Comparison of ENCODE assay signal across 1 cellular context in the genomic region with DNA sequence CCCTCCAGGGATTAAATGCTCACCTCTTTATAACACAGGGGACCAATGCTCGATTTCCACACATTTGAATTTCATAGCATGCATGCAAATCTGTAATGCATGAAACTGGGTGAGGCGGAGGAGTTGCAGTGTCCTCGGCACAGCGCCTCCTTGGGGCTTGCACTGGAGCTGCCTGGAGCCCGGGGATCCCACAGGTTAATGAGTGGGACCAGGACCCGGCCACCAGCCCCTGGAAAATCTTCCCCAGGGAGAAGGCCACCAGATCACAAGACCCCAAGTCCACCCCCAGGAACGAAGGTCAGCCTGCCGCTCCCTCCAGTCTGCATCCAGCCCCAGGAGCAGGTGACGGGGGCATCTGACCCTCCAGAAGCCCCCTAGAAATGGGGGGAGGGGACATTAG.
TF ChIP-seq lines count a peak whose summit lies in the region.

No MANE protein-coding gene starts in this region.

TF ChIP-seq in H1, 55 proteins besides CTCF, POLR2A, EP300 and RAD21:
- TF ChIP-seq TEAD4 (IDR thresholded peaks at IDR 0.05; ENCODE audit: low read depth, low read length) (no peak), POLR2AphosphoS5 (IDR thresholded peaks at IDR 0.05; ENCODE audit: low read depth, low read length) (peak; percentile 13; the same call in 1 of the 2 replicates), HDAC2 (IDR thresholded peaks at IDR 0.05; ENCODE audit: borderline replicate concordance in 1 of 2, low read depth in 2 of 2, low read length in 2 of 2) (no peak)
